ENCODE assay signal across 17 cellular contexts in genomic region chr4:124132161-124132560, GRCh38.
"Had no signal": no experiment of that assay in that cellular context is flagged by ENCODE, and none has a peak within 500 bp of the region (broad histone marks: within the 10 kb centered on the region; RNA-seq: fewer than 3 reads in every experiment).

No MANE protein-coding gene starts in this region.

- H3K4me3 ChIP-seq: ascending aorta had no signal

- H3K4me1 ChIP-seq: parathyroid adenoma had no signal

- H3K27me3 ChIP-seq: ascending aorta had no signal

- H3K9me3 ChIP-seq: ascending aorta had no signal

- H3K27ac ChIP-seq: ascending aorta, epithelial cell of prostate, parathyroid adenoma had no signal

- H2AFZ ChIP-seq: parathyroid adenoma had no signal

- H3K9ac ChIP-seq: parathyroid adenoma had no signal

- ATAC-seq: activated CD4-positive, CD25-positive, alpha-beta regulatory T cell treated with anti-CD3 and anti-CD28 coated beads, Interleukin-2, amount 50 U/mL, for 24 hours; activated naive CD8-positive, alpha-beta T cell treated with anti-CD3 and anti-CD28 coated beads, Interleukin-2, amount 50 U/mL, for 24 hours; effector memory CD8-positive, alpha-beta T cell; naive thymus-derived CD8-positive, alpha-beta T cell had no signal

- H3K79me2 ChIP-seq: parathyroid adenoma had no signal

- H3K36me3 ChIP-seq: ascending aorta had no signal

- DNase-seq: activated CD4-positive, alpha-beta T cell treated with anti-CD3 and anti-CD28 coated beads, Interleukin-2, amount 50 U/mL, for 1 hour; activated CD8-positive, alpha-beta memory T cell treated with anti-CD3 and anti-CD28 coated beads, Interleukin-2, amount 50 U/mL, for 48 hours; activated effector memory CD4-positive, alpha-beta T cell treated with Interleukin-2 at 50 U/mL for 16 hours; activated naive CD4-positive, alpha-beta T cell treated with anti-CD3 and anti-CD28 coated beads, Interleukin-2, amount 10 ng/mL, durations not matched to agents 7 days and 5 days; activated naive CD8-positive, alpha-beta T cell treated with anti-CD3 and anti-CD28 coated beads, Interleukin-2, amount 50 U/mL, for 24 hours; activated T-cell treated with anti-CD3 and anti-CD28 coated beads, Interleukin-2, amount 50 U/mL, for 48 hours; effector memory CD8-positive, alpha-beta T cell; immature natural killer cell; mesendoderm; naive thymus-derived CD8-positive, alpha-beta T cell; stimulated activated CD4-positive, alpha-beta T cell treated with anti-CD3 and anti-CD28 coated beads, Interleukin-1b, Interleukin-23, amount 100 ng/mL, for 48 hours; stimulated activated CD8-positive, alpha-beta memory T cell treated with anti-CD3 and anti-CD28 coated beads, Interleukin-4, amount 100 ng/mL, for 48 hours; stimulated activated naive CD4-positive, alpha-beta T cell had no signal
